ENCODE assay signal across 18 cellular contexts in the genomic region with DNA sequence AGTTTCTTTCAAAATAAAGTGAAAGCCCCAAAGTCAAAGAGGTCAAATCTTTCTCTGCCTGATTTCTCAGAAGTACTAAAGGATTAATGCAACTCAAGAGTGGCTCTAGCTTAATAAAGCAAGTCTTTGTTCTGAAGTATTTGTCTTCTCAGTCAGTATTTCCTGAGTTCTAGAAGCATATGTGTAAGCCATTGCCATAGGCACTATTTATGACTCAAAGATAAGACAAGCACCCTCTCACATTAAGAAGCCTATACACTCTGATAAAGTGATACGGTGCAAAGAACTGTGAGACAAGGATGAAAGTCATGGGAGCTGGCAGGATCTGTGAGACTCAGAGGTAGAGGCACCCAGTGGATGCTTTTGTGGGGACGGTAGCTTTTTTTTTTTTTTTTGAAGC.
DNase-seq lines count a peak whose midpoint lies in the region; ATAC-seq, FAIRE-seq and TF ChIP-seq lines count a peak whose summit lies in the region.
"Had no signal": no experiment of that assay in that cellular context is flagged by ENCODE, and none has a peak within 500 bp of the region (broad histone marks: within the 10 kb centered on the region; RNA-seq: fewer than 3 reads in every experiment).

No MANE protein-coding gene starts in this region.

- TF ChIP-seq POLR2A in endothelial cell of umbilical vein (IDR thresholded peaks at IDR 0.05; ENCODE audit: low read depth, low read length), result no peak

- H3K4me2 ChIP-seq in PC-3 (ENCODE audit: low read length) (no peak overlapping the region), endothelial cell of umbilical vein (ENCODE audit: insufficient read depth, low read length) (no peak overlapping the region)
- H3K4me2 ChIP-seq: KMS-11, SK-N-SH had no signal

- no peaks in the 10 kb centered on the region for H3F3A ChIP-seq in PC-3 (ENCODE audit: low read length, unreplicated experiment)

- FAIRE-seq in endothelial cell of umbilical vein (lab: Jason Lieb, UNC), result no peak
- FAIRE-seq in GM19239 (lab: Jason Lieb, UNC), result no peak

- intact Hi-C loops in PC-3 (cut with micrococcal nuclease) (loop anchor here (10.0 kb wide), 1 partner anchor 218 kb away; no protein-coding TSS in a partner anchor), endothelial cell of umbilical vein (cut with micrococcal nuclease) (no loop called here), left lung (cut with DNase I) (no loop called here)

- TF ChIP-seq CTCF in PC-3 (conservative IDR thresholded peaks at IDR 0.05; ENCODE audit: low read depth, low read length), result no peak
- no peak for TF ChIP-seq CTCF in endothelial cell of umbilical vein (IDR thresholded peaks at IDR 0.05; ENCODE audit: extremely low read depth in 1 of 2, insufficient read depth in 1 of 2, low read depth in 1 of 2, low read length in 2 of 2)
- no peak for TF ChIP-seq CTCF in left lung (IDR thresholded peaks at IDR 0.05)

- H4K20me1 ChIP-seq in PC-3 (ENCODE audit: low read length), result no peaks in the 10 kb centered on the region
- no peaks in the 10 kb centered on the region for H4K20me1 ChIP-seq in endothelial cell of umbilical vein (replicated peaks; ENCODE audit: control insufficient read depth, extremely low read depth, insufficient read depth, low read length)

- H3K27me3 ChIP-seq in PC-3 (ENCODE audit: low read length) (no peaks in the 10 kb centered on the region), endothelial cell of umbilical vein (ENCODE audit: control insufficient read depth in 2 of 2, insufficient read depth in 2 of 2, low read length in 2 of 2) (no peaks in the 10 kb centered on the region), left lung (no peaks in the 10 kb centered on the region)

- peak; percentile 99 for DNase-seq in COLO829 (ENCODE audit: low spot score)
- peak; percentile 41 for DNase-seq in PC-3
- DNase-seq in endothelial cell of umbilical vein (ENCODE audit: low read depth, low spot score), result peak; percentile 22
- no peak for DNase-seq in left lung
- no peak for DNase-seq in DMS153 (lab: John Stamatoyannopoulos, UW)
- DNase-seq in GM19239 (ENCODE audit: insufficient read length, low spot score), result no peak
- DNase-seq: Caco-2, DMS53, NCI-H1048, NCI-H1436 treated with DMSO at 0.1 percent for 48 hours, NCI-H2081, NCI-H510A treated with DMSO at 0.1 percent for 48 hours, NCI-H82, Right ventricle myocardium superior, SK-N-SH had no signal

- H3K9me3 ChIP-seq in PC-3 (ENCODE audit: low read length), result no peaks in the 10 kb centered on the region
- H3K9me3 ChIP-seq in endothelial cell of umbilical vein (replicated peaks; ENCODE audit: control insufficient read depth, insufficient read depth, low read length), result no peaks in the 10 kb centered on the region
- H3K9me3 ChIP-seq in left lung, result no peaks in the 10 kb centered on the region
- H3K9me3 ChIP-seq: Caco-2, HAP-1, SK-N-SH had no signal

- CTCF ChIA-PET in PC-3 (lab: Charles Lee), result no interaction called here
- CTCF ChIA-PET in endothelial cell of umbilical vein (lab: Charles Lee), result no interaction called here

- POLR2A ChIA-PET in PC-3 (lab: Charles Lee; ENCODE audit: unreplicated experiment) (no interaction called here), endothelial cell of umbilical vein (lab: Charles Lee) (no interaction called here)

- H3K79me2 ChIP-seq in PC-3 (ENCODE audit: low read length) (no peaks in the 10 kb centered on the region), endothelial cell of umbilical vein (ENCODE audit: control insufficient read depth, insufficient read depth, low read length) (no peaks in the 10 kb centered on the region)

- ATAC-seq in PC-3, result peak; percentile 64
- peak; percentile 55 for ATAC-seq in left lung
- no peak for ATAC-seq in HG03097 (IDR thresholded peaks at IDR 0.05; ENCODE audit: low FRiP score, unreplicated experiment)

- no peaks in the 10 kb centered on the region for H3K9me2 ChIP-seq in PC-3 (replicated peaks; ENCODE audit: low read length)
- H3K9me2 ChIP-seq: SK-N-SH had no signal

- BruUV-seq in PC-3 (replicated peaks; lab: Mats Ljungman, UMichigan) (no TSS peak), endothelial cell of umbilical vein (replicated peaks; lab: Mats Ljungman, UMichigan) (no TSS peak)

- H3K4me1 ChIP-seq in PC-3 (ENCODE audit: insufficient read depth, low read length), result no peaks in the 10 kb centered on the region
- H3K4me1 ChIP-seq in endothelial cell of umbilical vein (ENCODE audit: control insufficient read depth, extremely low read depth, insufficient read depth, low read length), result peaks cover 2% of the 10 kb centered on the region
- H3K4me1 ChIP-seq in left lung, result no peaks in the 10 kb centered on the region

- dilution Hi-C loops in endothelial cell of umbilical vein (cut with MboI; ENCODE audit: extremely low pct_ligation_motif_present, low sequenced_read_pairs), result no loop called here

- H3K4me3 ChIP-seq in PC-3 (ENCODE audit: low read length) (no peak overlapping the region), endothelial cell of umbilical vein (replicated peaks in 1 of 3; ENCODE audit: insufficient read depth in 1 of 3, low read depth in 1 of 3, low read length in 3 of 3) (no peak overlapping the region), left lung (no peak overlapping the region)
- H3K4me3 ChIP-seq: HAP-1 had no signal

- H3K36me3 ChIP-seq in PC-3 (ENCODE audit: low read depth, low read length) (no peaks in the 10 kb centered on the region), endothelial cell of umbilical vein (ENCODE audit: control insufficient read depth in 2 of 2, extremely low read depth in 1 of 2, insufficient read depth in 2 of 2, low read length in 2 of 2) (no peaks in the 10 kb centered on the region), left lung (no peaks in the 10 kb centered on the region)
- H3K36me3 ChIP-seq: HAP-1 had no signal

- H3K9ac ChIP-seq in PC-3 (ENCODE audit: low read length), result no peak overlapping the region
- H3K9ac ChIP-seq in endothelial cell of umbilical vein (replicated peaks; ENCODE audit: extremely low read depth, insufficient read depth, low read length), result no peak overlapping the region
- H3K9ac ChIP-seq: KMS-11, SK-N-SH had no signal

- no peak overlapping the region for H3K27ac ChIP-seq in PC-3 (ENCODE audit: low read length)
- no peak overlapping the region for H3K27ac ChIP-seq in endothelial cell of umbilical vein (ENCODE audit: insufficient read depth, low read depth, low read length)
- H3K27ac ChIP-seq in left lung, result no peak overlapping the region
- H3K27ac ChIP-seq: KMS-11 had no signal

- no peak overlapping the region for H2AFZ ChIP-seq in PC-3 (ENCODE audit: low read length)
- H2AFZ ChIP-seq in endothelial cell of umbilical vein (ENCODE audit: low read depth, low read length), result no peak overlapping the region

- no peaks in the 10 kb centered on the region for H3K9me1 ChIP-seq in endothelial cell of umbilical vein (replicated peaks; ENCODE audit: control insufficient read depth, extremely low read depth, insufficient read depth, low read length)

TF ChIP-seq in endothelial cell of umbilical vein, 7 proteins besides CTCF, POLR2A, EP300 and RAD21:
- TF ChIP-seq JUN (IDR thresholded peaks at IDR 0.05; ENCODE audit: borderline replicate concordance, insufficient read depth, insufficient read length, low read depth) (no peak), POLR2AphosphoS5 (IDR thresholded peaks at IDR 0.05; ENCODE audit: insufficient read depth, low read depth, low read length) (no peak), FOS (IDR thresholded peaks at IDR 0.05; ENCODE audit: borderline replicate concordance, insufficient read depth, low read length) (no peak), GATA2 (IDR thresholded peaks at IDR 0.05; ENCODE audit: insufficient read depth, insufficient read length, low read depth, low read length) (no peak), EZH2 (IDR thresholded peaks at IDR 0.05; ENCODE audit: borderline replicate concordance, low read depth, low read length, severe bottlenecking) (no peak), MYC (IDR thresholded peaks at IDR 0.05; ENCODE audit: low read depth, low read length) (no peak)
- TF ChIP-seq, protein P1, sequence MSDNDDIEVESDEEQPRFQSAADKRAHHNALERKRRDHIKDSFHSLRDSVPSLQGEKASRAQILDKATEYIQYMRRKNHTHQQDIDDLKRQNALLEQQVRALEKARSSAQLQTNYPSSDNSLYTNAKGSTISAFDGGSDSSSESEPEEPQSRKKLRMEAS (IDR thresholded peaks at IDR 0.05; ENCODE audit: insufficient read depth, insufficient read length), result no peak
TF ChIP-seq in endothelial cell of umbilical vein: peak in this region for 0.

Comparison
In these comparisons a context has a peak if more than half of its experiments do, and no peak if none do; other contexts are left out.
1. DNase-seq: peak in COLO829 (single experiment), PC-3 (single experiment) and endothelial cell of umbilical vein (single experiment); none in left lung (0 of 2), DMS153 (single experiment) and GM19239 (single experiment).